ENCODE assay signal across 26 cellular contexts in the genomic region with DNA sequence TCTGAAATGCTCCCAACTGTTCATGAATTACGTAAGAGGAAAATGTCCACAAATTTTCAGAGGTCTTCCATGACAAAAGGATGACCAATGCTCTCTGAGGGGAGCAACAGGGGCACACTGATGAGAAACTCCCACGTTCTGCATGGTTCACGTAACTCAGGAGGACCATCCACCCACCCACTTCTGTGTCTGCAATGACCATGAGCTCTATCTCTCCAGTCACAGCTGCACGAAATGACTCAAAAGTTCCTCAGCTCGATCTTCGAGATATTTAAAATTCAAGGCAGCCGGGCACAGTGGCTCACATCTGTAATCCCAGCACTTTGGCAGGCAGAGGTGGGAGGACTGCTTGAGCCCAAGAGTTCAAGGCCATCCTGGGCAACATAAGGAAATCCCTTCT.
"Had no signal": no experiment of that assay in that cellular context is flagged by ENCODE, and none has a peak within 500 bp of the region (broad histone marks: within the 10 kb centered on the region; RNA-seq: fewer than 3 reads in every experiment).

No MANE protein-coding gene starts in this region.

- H3K36me3 ChIP-seq: uterus had no signal

- H3K4me3 ChIP-seq: body of pancreas, cardiac muscle cell, hepatocyte, left ventricle myocardium inferior, tibial artery, uterus had no signal

- H3K27ac ChIP-seq: cardiac muscle cell, foreskin keratinocyte, hepatocyte, left ventricle myocardium inferior, tibial artery, uterus had no signal

- H3K27ac Mint-ChIP-seq: activated CD4-positive, alpha-beta memory T cell treated with anti-CD3 and anti-CD28 coated beads, Interleukin-2, amount 10 ng/mL, durations not matched to agents 7 days and 5 days; activated CD4-positive, alpha-beta T cell treated with anti-CD3 and anti-CD28 coated beads, Interleukin-2, amount 10 ng/mL, durations not matched to agents 24 days and 14 days; activated naive CD4-positive, alpha-beta T cell treated with anti-CD3 and anti-CD28 coated beads for 36 hours; activated naive CD8-positive, alpha-beta T cell treated with anti-CD3 and anti-CD28 coated beads, Interleukin-2, amount 50 U/mL, for 24 hours; activated T-cell treated with anti-CD3 and anti-CD28 coated beads, Interleukin-2, amount 50 U/mL, for 72 hours; immature natural killer cell; stimulated activated naive CD8-positive, alpha-beta T cell treated with anti-CD3 and anti-CD28 coated beads, Interleukin-15, Interleukin-2, amounts not matched to agents 100 ng/mL and 50 ng/mL, for 24 hours; T-helper 1 cell treated with Interleukin-12 subunit alpha and Interleukin-12 subunit beta and Interleukin-4 antibody, amounts not matched to agents 30 μg/mL and 1 μg/mL, for 36 hours had no signal

- H2AFZ ChIP-seq: hepatocyte had no signal

- H3K9me3 Mint-ChIP-seq: activated CD4-positive, alpha-beta memory T cell treated with anti-CD3 and anti-CD28 coated beads, Interleukin-2, amount 10 ng/mL, durations not matched to agents 7 days and 5 days; activated CD4-positive, alpha-beta T cell treated with anti-CD3 and anti-CD28 coated beads, Interleukin-2, amount 10 ng/mL, durations not matched to agents 24 days and 14 days; activated T-cell treated with anti-CD3 and anti-CD28 coated beads, Interleukin-2, amount 50 U/mL, for 72 hours; stimulated activated naive CD8-positive, alpha-beta T cell treated with anti-CD3 and anti-CD28 coated beads, Interleukin-15, Interleukin-2, amounts not matched to agents 100 ng/mL and 50 ng/mL, for 24 hours; T-helper 1 cell treated with Interleukin-12 subunit alpha and Interleukin-12 subunit beta and Interleukin-4 antibody, amounts not matched to agents 30 μg/mL and 1 μg/mL, for 36 hours had no signal

- H3K27me3 ChIP-seq: body of pancreas, cardiac muscle cell, foreskin keratinocyte, hepatocyte, tibial artery, uterus had no signal

- H3K9me3 ChIP-seq: left ventricle myocardium inferior, tibial artery, uterus had no signal

- ATAC-seq: activated CD4-positive, CD25-positive, alpha-beta regulatory T cell treated with anti-CD3 and anti-CD28 coated beads, Interleukin-2, amount 50 U/mL, for 24 hours; activated naive CD8-positive, alpha-beta T cell treated with anti-CD3 and anti-CD28 coated beads, Interleukin-2, amount 50 U/mL, for 24 hours; activated T-cell treated with anti-CD3 and anti-CD28 coated beads, Interleukin-2, amount 50 U/mL, for 72 hours; body of pancreas; foreskin keratinocyte; naive thymus-derived CD8-positive, alpha-beta T cell had no signal

- H3K27me3 Mint-ChIP-seq: activated CD4-positive, alpha-beta memory T cell treated with anti-CD3 and anti-CD28 coated beads, Interleukin-2, amount 10 ng/mL, durations not matched to agents 7 days and 5 days; activated CD4-positive, alpha-beta T cell treated with anti-CD3 and anti-CD28 coated beads, Interleukin-2, amount 10 ng/mL, durations not matched to agents 24 days and 14 days; activated naive CD8-positive, alpha-beta T cell treated with anti-CD3 and anti-CD28 coated beads, Interleukin-2, amount 50 U/mL, for 24 hours; naive thymus-derived CD8-positive, alpha-beta T cell; stimulated activated naive CD8-positive, alpha-beta T cell treated with anti-CD3 and anti-CD28 coated beads, Interleukin-15, Interleukin-2, amounts not matched to agents 100 ng/mL and 50 ng/mL, for 24 hours had no signal

- H3K4me1 ChIP-seq: foreskin keratinocyte, tibial artery, uterus had no signal

- H3K4me3 Mint-ChIP-seq: activated CD4-positive, alpha-beta memory T cell treated with anti-CD3 and anti-CD28 coated beads, Interleukin-2, amount 10 ng/mL, durations not matched to agents 7 days and 5 days; activated CD4-positive, alpha-beta T cell treated with anti-CD3 and anti-CD28 coated beads, Interleukin-2, amount 10 ng/mL, durations not matched to agents 24 days and 14 days; activated naive CD4-positive, alpha-beta T cell treated with anti-CD3 and anti-CD28 coated beads for 36 hours; activated naive CD8-positive, alpha-beta T cell treated with anti-CD3 and anti-CD28 coated beads, Interleukin-2, amount 50 U/mL, for 24 hours; activated T-cell treated with anti-CD3 and anti-CD28 coated beads, Interleukin-2, amount 50 U/mL, for 72 hours; immature natural killer cell; mesothelial cell of epicardium; stimulated activated naive CD8-positive, alpha-beta T cell treated with anti-CD3 and anti-CD28 coated beads, Interleukin-15, Interleukin-2, amounts not matched to agents 100 ng/mL and 50 ng/mL, for 24 hours; T-helper 1 cell treated with Interleukin-12 subunit alpha and Interleukin-12 subunit beta and Interleukin-4 antibody, amounts not matched to agents 30 μg/mL and 1 μg/mL, for 36 hours had no signal

- DNase-seq: activated CD4-positive, alpha-beta memory T cell treated with anti-CD3 and anti-CD28 coated beads, Interleukin-2, amount 10 ng/mL, durations not matched to agents 7 days and 5 days; activated CD4-positive, alpha-beta T cell treated with anti-CD3 and anti-CD28 coated beads, Interleukin-2, amount 10 ng/mL, durations not matched to agents 24 days and 14 days; activated effector memory CD4-positive, alpha-beta T cell treated with Interleukin-2 at 50 U/mL for 16 hours; activated naive CD4-positive, alpha-beta T cell treated with anti-CD3 and anti-CD28 coated beads for 36 hours; activated naive CD8-positive, alpha-beta T cell treated with anti-CD3 and anti-CD28 coated beads, Interleukin-2, amount 50 U/mL, for 24 hours; activated T-cell treated with anti-CD3 and anti-CD28 coated beads, Interleukin-2, amount 50 U/mL, for 72 hours; anterior cingulate cortex; body of pancreas; cortex of kidney; erythroblast; foreskin keratinocyte; glutamatergic neuron; immature natural killer cell; left ventricle myocardium inferior; mammary epithelial cell; naive thymus-derived CD8-positive, alpha-beta T cell; retina; stimulated activated CD4-positive, alpha-beta T cell treated with anti-CD3 and anti-CD28 coated beads, Interleukin-4, amount 100 ng/mL, for 24 hours; tibial artery; uterus had no signal

- H3K4me2 ChIP-seq: hepatocyte had no signal
